8 cellular contexts compared by ENCODE assay signal in the genomic region with DNA sequence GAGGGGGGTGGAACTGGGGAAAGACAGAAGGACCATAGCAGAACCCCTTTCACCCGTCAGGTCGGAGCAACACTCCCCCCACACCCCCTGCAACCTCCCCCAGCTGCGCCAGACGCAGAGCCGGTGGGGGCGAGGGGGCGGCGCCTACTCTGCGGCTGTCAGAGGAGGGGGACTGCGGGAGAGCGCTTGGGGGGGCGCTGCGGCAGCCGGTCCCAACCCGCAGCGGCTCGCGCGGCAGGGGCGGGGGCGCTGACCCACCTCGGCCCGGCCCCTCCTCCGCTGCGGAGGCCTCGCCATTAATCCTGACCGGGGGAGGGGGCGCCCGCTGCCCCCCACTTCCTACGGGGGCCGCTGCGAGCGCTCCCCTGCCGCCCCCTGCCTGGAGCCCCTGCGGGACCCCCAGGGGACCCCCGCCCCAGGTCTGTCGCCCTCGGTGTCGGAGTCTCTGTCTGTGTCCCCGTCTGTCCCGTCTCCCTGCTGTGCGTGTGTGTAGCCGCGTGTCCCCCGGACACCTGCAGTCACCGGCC. TPM values are rescaled to one million over a fixed set of nuclear protein-coding genes. Genes with fewer than 3 reads are reported as not detected.
DNase-seq lines count a peak whose midpoint lies in the region; ATAC-seq, FAIRE-seq and TF ChIP-seq lines count a peak whose summit lies in the region.

No MANE protein-coding gene starts in this region.

- no peak for TF ChIP-seq POLR2A in GM12891 (IDR thresholded peaks at IDR 0.05; ENCODE audit: low read depth, low read length)

- DNase-seq in HFF-Myc (ENCODE audit: extremely low read depth, low read depth) (no peak), left ventricle myocardium superior (peak; percentile 43), HEK293T (ENCODE audit: extremely low spot score) (no peak), GM12891 (ENCODE audit: insufficient read length, low spot score) (no peak), HK-2 (ENCODE audit: unreplicated experiment) (no peak)
- no peak for DNase-seq in activated CD8-positive, alpha-beta T cell treated with anti-CD3 and anti-CD28 coated beads, Interleukin-2, amount 10 ng/mL, durations not matched to agents 7 days and 5 days
- no peak for DNase-seq in stimulated activated effector memory CD8-positive, alpha-beta T cell treated with anti-CD3 and anti-CD28 coated beads, Interleukin-12 subunit alpha, Interleukin-12 subunit beta, amount 100 ng/mL, for 72 hours (ENCODE audit: low spot score in 2 of 2)

- peaks cover 18% of the 10 kb centered on the region for H3K27me3 Mint-ChIP-seq in activated CD8-positive, alpha-beta T cell treated with anti-CD3 and anti-CD28 coated beads, Interleukin-2, amount 10 ng/mL, durations not matched to agents 7 days and 5 days (ENCODE audit: low read depth)

- no peaks in the 10 kb centered on the region for H3K9me3 Mint-ChIP-seq in activated CD8-positive, alpha-beta T cell treated with anti-CD3 and anti-CD28 coated beads, Interleukin-2, amount 10 ng/mL, durations not matched to agents 7 days and 5 days (ENCODE audit: insufficient read depth)
- H3K9me3 Mint-ChIP-seq in stimulated activated effector memory CD8-positive, alpha-beta T cell treated with anti-CD3 and anti-CD28 coated beads, Interleukin-12 subunit alpha, Interleukin-12 subunit beta, amount 100 ng/mL, for 72 hours: no peaks in the 10 kb centered on the region

- peak overlapping the region; percentile 78 for H3K27ac Mint-ChIP-seq in activated CD8-positive, alpha-beta T cell treated with anti-CD3 and anti-CD28 coated beads, Interleukin-2, amount 10 ng/mL, durations not matched to agents 7 days and 5 days
- peak overlapping the region; percentile 72 for H3K27ac Mint-ChIP-seq in stimulated activated effector memory CD8-positive, alpha-beta T cell treated with anti-CD3 and anti-CD28 coated beads, Interleukin-12 subunit alpha, Interleukin-12 subunit beta, amount 100 ng/mL, for 72 hours

- POLR2A ChIA-PET in activated CD8-positive, alpha-beta T cell treated with anti-CD3 and anti-CD28 coated beads, Interleukin-2, amount 10 ng/mL, durations not matched to agents 7 days and 5 days (lab: Charles Lee): no interaction called here
- POLR2A ChIA-PET in HEK293T (lab: Yijun Ruan, JAX): no interaction called here

- H3K36me3 Mint-ChIP-seq in activated CD8-positive, alpha-beta T cell treated with anti-CD3 and anti-CD28 coated beads, Interleukin-2, amount 10 ng/mL, durations not matched to agents 7 days and 5 days (ENCODE audit: low read depth): no peaks in the 10 kb centered on the region
- H3K36me3 Mint-ChIP-seq in stimulated activated effector memory CD8-positive, alpha-beta T cell treated with anti-CD3 and anti-CD28 coated beads, Interleukin-12 subunit alpha, Interleukin-12 subunit beta, amount 100 ng/mL, for 72 hours: peaks cover 12% of the 10 kb centered on the region

- no peak for TF ChIP-seq CTCF in HFF-Myc (IDR thresholded peaks at IDR 0.05; ENCODE audit: low read depth, low read length, missing control alignments)

- peak; percentile 3 for ATAC-seq in activated CD8-positive, alpha-beta T cell treated with anti-CD3 and anti-CD28 coated beads, Interleukin-2, amount 10 ng/mL, durations not matched to agents 7 days and 5 days
- ATAC-seq in left ventricle myocardium superior: peak; percentile 0
- ATAC-seq in stimulated activated effector memory CD8-positive, alpha-beta T cell treated with anti-CD3 and anti-CD28 coated beads, Interleukin-12 subunit alpha, Interleukin-12 subunit beta, amount 100 ng/mL, for 72 hours: no peak
- ATAC-seq in GM19467 (IDR thresholded peaks at IDR 0.05; ENCODE audit: unreplicated experiment): no peak

- FAIRE-seq in GM12891 (lab: Jason Lieb, UNC): no peak

- peak overlapping the region; percentile 52 for H3K4me3 ChIP-seq in HFF-Myc (replicated peaks; ENCODE audit: low read depth, low read length)

- H3K4me3 Mint-ChIP-seq in activated CD8-positive, alpha-beta T cell treated with anti-CD3 and anti-CD28 coated beads, Interleukin-2, amount 10 ng/mL, durations not matched to agents 7 days and 5 days: peak overlapping the region; percentile 80
- peak overlapping the region; percentile 79 for H3K4me3 Mint-ChIP-seq in stimulated activated effector memory CD8-positive, alpha-beta T cell treated with anti-CD3 and anti-CD28 coated beads, Interleukin-12 subunit alpha, Interleukin-12 subunit beta, amount 100 ng/mL, for 72 hours

- CTCF ChIA-PET in activated CD8-positive, alpha-beta T cell treated with anti-CD3 and anti-CD28 coated beads, Interleukin-2, amount 10 ng/mL, durations not matched to agents 7 days and 5 days (lab: Charles Lee): no interaction called here
- CTCF ChIA-PET in HEK293T (lab: Yijun Ruan, JAX): no interaction called here

- intact Hi-C loops in left ventricle myocardium superior (cut with micrococcal nuclease): no loop called here

- H3K4me1 Mint-ChIP-seq in activated CD8-positive, alpha-beta T cell treated with anti-CD3 and anti-CD28 coated beads, Interleukin-2, amount 10 ng/mL, durations not matched to agents 7 days and 5 days (ENCODE audit: low read depth): peaks cover 32% of the 10 kb centered on the region
- peaks cover 35% of the 10 kb centered on the region for H3K4me1 Mint-ChIP-seq in stimulated activated effector memory CD8-positive, alpha-beta T cell treated with anti-CD3 and anti-CD28 coated beads, Interleukin-12 subunit alpha, Interleukin-12 subunit beta, amount 100 ng/mL, for 72 hours

TF ChIP-seq in HEK293T, 16 proteins besides CTCF, POLR2A, EP300 and RAD21:
- TF ChIP-seq FOXK2 (IDR thresholded peaks at IDR 0.05): no peak
- TF ChIP-seq HDGF (IDR thresholded peaks at IDR 0.05; ENCODE audit: borderline replicate concordance): no peak
- TF ChIP-seq LEF1 (IDR thresholded peaks at IDR 0.05; ENCODE audit: borderline replicate concordance): no peak
- no peak for TF ChIP-seq ZNF384 (IDR thresholded peaks at IDR 0.05)
- TF ChIP-seq SP1 (IDR thresholded peaks at IDR 0.05): no peak
- TF ChIP-seq CTBP1 (IDR thresholded peaks at IDR 0.05; ENCODE audit: borderline replicate concordance): no peak
- TF ChIP-seq BHLHE40 (IDR thresholded peaks at IDR 0.05; ENCODE audit: borderline replicate concordance): no peak
- no peak for TF ChIP-seq L3MBTL2 (conservative IDR thresholded peaks at IDR 0.05)
- TF ChIP-seq ELF4 (IDR thresholded peaks at IDR 0.05): no peak
- TF ChIP-seq TARDBP (IDR thresholded peaks at IDR 0.05): no peak
- no peak for TF ChIP-seq ARNT (IDR thresholded peaks at IDR 0.05)

TF ChIP-seq in GM12891, 5 proteins besides CTCF, POLR2A, EP300 and RAD21:
- TF ChIP-seq TAF1 (IDR thresholded peaks at IDR 0.05; ENCODE audit: low read depth, low read length) (no peak), PAX5 (IDR thresholded peaks at IDR 0.05; ENCODE audit: insufficient read depth, low read length, severe bottlenecking) (no peak), POLR2AphosphoS5 (IDR thresholded peaks at IDR 0.05; ENCODE audit: low read depth, low read length) (no peak), SPI1 (IDR thresholded peaks at IDR 0.05; ENCODE audit: low read depth, low read length) (no peak), POU2F2 (IDR thresholded peaks at IDR 0.05; ENCODE audit: low read depth, low read length) (no peak)

RNA-seq across cellular contexts. Expression of a gene that starts 7.9 kb away (rescaled TPM):
- 10 to 100 TPM; 13.4 to 14.0 TPM for total RNA-seq in activated CD8-positive, alpha-beta T cell treated with anti-CD3 and anti-CD28 coated beads, Interleukin-2, amount 10 ng/mL, durations not matched to agents 7 days and 5 days
- total RNA-seq in left ventricle myocardium superior: 178 TPM
- 7.2 TPM for polyA plus RNA-seq in GM12891 (2012; ENCODE audit: low read depth, missing spikeins)

Comparison
In these comparisons a context has a peak if more than half of its experiments do, and no peak if none do; other contexts are left out.
1. ATAC-seq: peak in activated CD8-positive, alpha-beta T cell treated with anti-CD3 and anti-CD28 coated beads, Interleukin-2, amount 10 ng/mL, durations not matched to agents 7 days and 5 days (single experiment) and left ventricle myocardium superior (single experiment); none in stimulated activated effector memory CD8-positive, alpha-beta T cell treated with anti-CD3 and anti-CD28 coated beads, Interleukin-12 subunit alpha, Interleukin-12 subunit beta, amount 100 ng/mL, for 72 hours (single experiment) and GM19467 (single experiment).
2. RNA of a gene that starts 7.9 kb away (total RNA-seq): 178 TPM in left ventricle myocardium superior (single experiment); 13.4 to 14.0 TPM in activated CD8-positive, alpha-beta T cell treated with anti-CD3 and anti-CD28 coated beads, Interleukin-2, amount 10 ng/mL, durations not matched to agents 7 days and 5 days; every median in the first group is over 10 times any median in the second.